In genomic region chr19:49488046-49488862, GRCh38 we compare ENCODE assay signal across 7 cellular contexts. TPM values are rescaled to one million over a fixed set of nuclear protein-coding genes. Genes with fewer than 3 reads are reported as not detected.
DNase-seq lines count a peak whose midpoint lies in the region; ATAC-seq and TF ChIP-seq lines count a peak whose summit lies in the region.

No MANE protein-coding gene starts in this region.

- H3K4me3 Mint-ChIP-seq in HFFc6 (peak overlapping the region; percentile 98), T-cell (peak overlapping the region; percentile 99)

- H3K27ac ChIP-seq in skin epidermis = peak overlapping the region; percentile 57 to 97 (median 93)

- CTCF ChIA-PET in T-cell (lab: Charles Lee) = interaction anchor here in 1 of 2 donors (0.6 kb wide), 1 partner anchor 10 kb away, joined by 3 read pairs; no protein-coding TSS in a partner anchor

- DNase-seq in HFFc6 (no peak), T-cell (no peak), fibroblast of the aortic adventitia (ENCODE audit: low read depth) (no peak)

- peaks cover 32% of the 10 kb centered on the region for H3K27me3 Mint-ChIP-seq in HFFc6 (ENCODE audit: insufficient read depth)
- H3K27me3 Mint-ChIP-seq in T-cell = no peaks in the 10 kb centered on the region

- TF ChIP-seq CTCF in HFFc6 (IDR thresholded peaks at IDR 0.05) = no peak
- no peak for TF ChIP-seq CTCF in fibroblast of the aortic adventitia (IDR thresholded peaks at IDR 0.05; ENCODE audit: insufficient read depth, low read length)

- H3K4me1 Mint-ChIP-seq in HFFc6 (ENCODE audit: low read depth) = peaks cover 10% of the 10 kb centered on the region; the same call in 1 of the 2 replicates
- peaks cover 45 to 73% (median 68%) of the 10 kb centered on the region in 3 donors for H3K4me1 Mint-ChIP-seq in T-cell

- peak overlapping the region; percentile 97 for H3K4me3 ChIP-seq in fibroblast of the aortic adventitia (ENCODE audit: low read depth, low read length)
- H3K4me3 ChIP-seq in skin epidermis = peak overlapping the region; percentile 59 to 98 (median 92)

- POLR2A ChIA-PET in T-cell (lab: Charles Lee) = interaction anchor here in 1 of 2 donors (0.9 kb wide), 2 partner anchors 16 to 36 kb away, joined by 3 to 4 read pairs; partner anchors contain the start of gene PIH1D1

- ATAC-seq in T-cell (replicated peaks in 1 of 4) (no peak), HG03565 (IDR thresholded peaks at IDR 0.05; ENCODE audit: unreplicated experiment) (no peak), GM18909 (IDR thresholded peaks at IDR 0.05; ENCODE audit: poor library complexity, unreplicated experiment) (no peak), HG02852 (IDR thresholded peaks at IDR 0.05; ENCODE audit: unreplicated experiment) (no peak)

- H3K9me3 Mint-ChIP-seq in HFFc6 (peaks cover 23% of the 10 kb centered on the region), T-cell (no peaks in the 10 kb centered on the region)

- peaks cover 48% of the 10 kb centered on the region for H3K36me3 Mint-ChIP-seq in HFFc6 (ENCODE audit: low read depth)
- H3K36me3 Mint-ChIP-seq in T-cell = peaks cover 65% of the 10 kb centered on the region

- peak overlapping the region; percentile 98 for H3K27ac Mint-ChIP-seq in HFFc6
- peak overlapping the region; percentile 94 to 96 for H3K27ac Mint-ChIP-seq in T-cell

RNA-seq across cellular contexts. Expression of gene RPL13A, which starts 0.8 kb away (rescaled TPM):
- 1,000 to 10,000 TPM; 2,015 to 2,373 (median 2,179) TPM for total RNA-seq in HFFc6 (2021; fragmentation: NEBNext Ultra II Directional; extraction: Animal tissue kit (Norgen Biotek cat#: 25700))
- total RNA-seq in T-cell = 1,000 to 10,000 TPM; 5,307 to 6,396 (median 5,878) TPM
- total RNA-seq in fibroblast of the aortic adventitia (ENCODE audit: low replicate concordance) = 2,039 and 2,642 TPM in 2 replicates

RNA-seq across cellular contexts. Expression of gene RPS11, which starts 8.0 kb away (rescaled TPM):
- 1,000 to 10,000 TPM; 1,343 to 1,545 (median 1,429) TPM for total RNA-seq in HFFc6 (2021; fragmentation: NEBNext Ultra II Directional; extraction: Animal tissue kit (Norgen Biotek cat#: 25700))
- 1,000 to 10,000 TPM; 2,401 to 3,215 (median 2,914) TPM for total RNA-seq in T-cell
- 2,258 and 4,425 TPM in 2 replicates for total RNA-seq in fibroblast of the aortic adventitia (ENCODE audit: low replicate concordance)

RNA-seq across cellular contexts. Expression of gene FLT3LG, which starts 14.2 kb away (rescaled TPM):
- total RNA-seq in HFFc6 (2021; fragmentation: NEBNext Ultra II Directional; extraction: Animal tissue kit (Norgen Biotek cat#: 25700)) = 10 to 100 TPM in 2 of 6 experiments, 1 to 10 TPM in 4; 4.9 to 12.5 (median 9.4) TPM
- 100 to 1,000 TPM; 238 to 356 (median 260) TPM for total RNA-seq in T-cell
- total RNA-seq in fibroblast of the aortic adventitia (ENCODE audit: low replicate concordance) = 3.7 and 5.4 TPM in 2 replicates

RNA-seq across cellular contexts. Expression of gene FCGRT, which starts 24.2 kb away (rescaled TPM):
- 10 to 100 TPM; 33.2 to 39.3 (median 37.4) TPM for total RNA-seq in HFFc6 (2021; fragmentation: NEBNext Ultra II Directional; extraction: Animal tissue kit (Norgen Biotek cat#: 25700))
- 10 to 100 TPM; 20.3 to 41.5 (median 26.4) TPM for total RNA-seq in T-cell
- 73.8 and 132 TPM in 2 replicates for total RNA-seq in fibroblast of the aortic adventitia (ENCODE audit: low replicate concordance)

RNA-seq across cellular contexts. Expression of gene ALDH16A1, which starts 35.2 kb away (rescaled TPM):
- 10 to 100 TPM; 13.9 to 23.0 (median 19.8) TPM for total RNA-seq in HFFc6 (2021; fragmentation: NEBNext Ultra II Directional; extraction: Animal tissue kit (Norgen Biotek cat#: 25700))
- total RNA-seq in T-cell (10 to 100 TPM; 32.8 to 57.2 (median 46.3) TPM), fibroblast of the aortic adventitia (ENCODE audit: low replicate concordance) (25.0 and 29.6 TPM in 2 replicates)

Comparison
In these comparisons a context has a peak if more than half of its experiments do, and no peak if none do; other contexts are left out.
1. RNA of gene FLT3LG, which starts 14.2 kb away (total RNA-seq): 238 to 356 TPM in T-cell; 4.9 to 12.5 TPM in HFFc6 and 3.7 to 5.4 TPM in fibroblast of the aortic adventitia; every median in the first group is over 10 times any median in the second.